ENCODE assay signal across 11 cellular contexts in genomic region chr9:73038613-73039012, GRCh38.
DNase-seq lines count a peak whose midpoint lies in the region; ATAC-seq and TF ChIP-seq lines count a peak whose summit lies in the region.
"Had no signal": no experiment of that assay in that cellular context is flagged by ENCODE, and none has a peak within 500 bp of the region (broad histone marks: within the 10 kb centered on the region; RNA-seq: fewer than 3 reads in every experiment).

No MANE protein-coding gene starts in this region.

- ATAC-seq in left ventricle myocardium superior: peak; percentile 79
- ATAC-seq in activated CD4-positive, alpha-beta T cell treated with anti-CD3 and anti-CD28 coated beads for 36 hours: no peak

- H3K4me3 ChIP-seq in BLaER1 treated with 17β-estradiol and CSF1 and Interleukin-3, amounts not matched to agents 10 nM and 100 nM: no peak overlapping the region
- H3K4me3 ChIP-seq in astrocyte of the cerebellum (ENCODE audit: low read depth, low read length): no peak overlapping the region
- no peak overlapping the region for H3K4me3 ChIP-seq in prostate gland

- peak; percentile 22 for DNase-seq in astrocyte of the cerebellum (ENCODE audit: low read depth)
- DNase-seq in left ventricle myocardium superior: peak; percentile 43
- no peak for DNase-seq in prostate gland (ENCODE audit: low spot score)
- no peak for DNase-seq in T-helper 2 cell
- no peak for DNase-seq in activated CD4-positive, alpha-beta T cell treated with anti-CD3 and anti-CD28 coated beads for 36 hours
- DNase-seq in activated CD4-positive, alpha-beta T cell treated with anti-CD3 and anti-CD28 coated beads, Interleukin-2, amount 50 U/mL, for 1 hour: no peak
- DNase-seq in stimulated activated CD4-positive, alpha-beta T cell treated with anti-CD3 and anti-CD28 coated beads, Interleukin-4, amount 100 ng/mL, for 1 hour: no peak
- DNase-seq: activated CD4-positive, alpha-beta memory T cell treated with anti-CD3 and anti-CD28 coated beads, Interleukin-2, amount 10 ng/mL, durations not matched to agents 7 days and 5 days; CD4-positive, alpha-beta memory T cell; NCI-H510A had no signal

- CTCF ChIA-PET in activated CD4-positive, alpha-beta T cell treated with anti-CD3 and anti-CD28 coated beads for 36 hours (lab: Charles Lee): interaction anchor here (1.0 kb wide), 1 partner anchor 28 kb away, joined by 4 read pairs; no protein-coding TSS in a partner anchor

- peaks cover 13% of the 10 kb centered on the region for H3K27me3 Mint-ChIP-seq in activated CD4-positive, alpha-beta T cell treated with anti-CD3 and anti-CD28 coated beads for 36 hours

- H3K36me3 ChIP-seq in BLaER1 treated with 17β-estradiol and CSF1 and Interleukin-3, amounts not matched to agents 10 nM and 100 nM: 0 out of 22 replicates have a peak, but pooled peaks cover 0 to 4% (median 0%) of the 10 kb centered on the region in 11 experiments
- no peaks in the 10 kb centered on the region for H3K36me3 ChIP-seq in prostate gland

- peaks cover 5 to 44% (median 28%) of the 10 kb centered on the region in 10 experiments; a peak in 18 of 20 replicates for H3K4me1 ChIP-seq in BLaER1 treated with 17β-estradiol and CSF1 and Interleukin-3, amounts not matched to agents 10 nM and 100 nM
- H3K4me1 ChIP-seq in prostate gland (replicated peaks): no peaks in the 10 kb centered on the region

- no peaks in the 10 kb centered on the region for H3K36me3 Mint-ChIP-seq in activated CD4-positive, alpha-beta T cell treated with anti-CD3 and anti-CD28 coated beads for 36 hours (ENCODE audit: low read depth)
- H3K36me3 Mint-ChIP-seq: CD4-positive, alpha-beta memory T cell had no signal

- H3K27me3 ChIP-seq in BLaER1 treated with 17β-estradiol and CSF1 and Interleukin-3, amounts not matched to agents 10 nM and 100 nM: no peaks in the 10 kb centered on the region
- H3K27me3 ChIP-seq in prostate gland (replicated peaks; ENCODE audit: insufficient read depth): no peaks in the 10 kb centered on the region

- TF ChIP-seq CTCF in astrocyte of the cerebellum (IDR thresholded peaks at IDR 0.05; ENCODE audit: low read depth, low read length, missing control alignments): no peak
- no peak for TF ChIP-seq CTCF in prostate gland (IDR thresholded peaks at IDR 0.05)

- TF ChIP-seq POLR2A in prostate gland (IDR thresholded peaks at IDR 0.05): no peak

- no peaks in the 10 kb centered on the region for H3K4me1 Mint-ChIP-seq in activated CD4-positive, alpha-beta T cell treated with anti-CD3 and anti-CD28 coated beads for 36 hours
- H3K4me1 Mint-ChIP-seq: activated CD4-positive, alpha-beta memory T cell treated with anti-CD3 and anti-CD28 coated beads, Interleukin-2, amount 10 ng/mL, durations not matched to agents 7 days and 5 days; CD4-positive, alpha-beta memory T cell had no signal

- H3K9me3 ChIP-seq in BLaER1 treated with 17β-estradiol and CSF1 and Interleukin-3, amounts not matched to agents 10 nM and 100 nM (replicated peaks in 1 of 11): peaks cover 0 to 22% (median 5%) of the 10 kb centered on the region in 11 experiments; a peak in 6 of 22 replicates
- no peaks in the 10 kb centered on the region for H3K9me3 ChIP-seq in prostate gland

- H3K9ac ChIP-seq in BLaER1 treated with 17β-estradiol and CSF1 and Interleukin-3, amounts not matched to agents 10 nM and 100 nM: no peak overlapping the region; a peak in 1 of 22 replicates

- no peak overlapping the region for H3K4me3 Mint-ChIP-seq in activated CD4-positive, alpha-beta T cell treated with anti-CD3 and anti-CD28 coated beads for 36 hours
- H3K4me3 Mint-ChIP-seq: activated CD4-positive, alpha-beta memory T cell treated with anti-CD3 and anti-CD28 coated beads, Interleukin-2, amount 10 ng/mL, durations not matched to agents 7 days and 5 days; CD4-positive, alpha-beta memory T cell had no signal

- no peaks in the 10 kb centered on the region for H4K20me1 ChIP-seq in BLaER1 treated with 17β-estradiol and CSF1 and Interleukin-3, amounts not matched to agents 10 nM and 100 nM

- WGBS in prostate gland: 39% methylated on average over 2 of the region's 2 CpGs

- H3K4me2 ChIP-seq in BLaER1 treated with 17β-estradiol and CSF1 and Interleukin-3, amounts not matched to agents 10 nM and 100 nM: peak overlapping the region in 9 of 11 experiments; percentile 6 to 75 (median 57); a peak in 14 of 22 replicates

- POLR2A ChIA-PET in activated CD4-positive, alpha-beta T cell treated with anti-CD3 and anti-CD28 coated beads for 36 hours (lab: Charles Lee): no interaction called here

- H3K9me3 Mint-ChIP-seq in activated CD4-positive, alpha-beta T cell treated with anti-CD3 and anti-CD28 coated beads for 36 hours (ENCODE audit: low read depth): no peaks in the 10 kb centered on the region
- H3K9me3 Mint-ChIP-seq: activated CD4-positive, alpha-beta memory T cell treated with anti-CD3 and anti-CD28 coated beads, Interleukin-2, amount 10 ng/mL, durations not matched to agents 7 days and 5 days; CD4-positive, alpha-beta memory T cell had no signal

- in situ Hi-C loops in astrocyte of the cerebellum (cut with HindIII; ENCODE audit: low sequenced_read_pairs): no loop called here

- intact Hi-C loops in left ventricle myocardium superior (cut with micrococcal nuclease): no loop called here
- intact Hi-C loops in prostate gland (cut with DNase I): loop anchor here (2.0 to 5.0 kb wide), 2 partner anchors 44 to 54 kb away; no protein-coding TSS in a partner anchor
- intact Hi-C loops in activated CD4-positive, alpha-beta T cell treated with anti-CD3 and anti-CD28 coated beads for 36 hours (cut with DNase I, micrococcal nuclease): no loop called here

- H3K27ac Mint-ChIP-seq in activated CD4-positive, alpha-beta T cell treated with anti-CD3 and anti-CD28 coated beads for 36 hours: no peak overlapping the region
- H3K27ac Mint-ChIP-seq: activated CD4-positive, alpha-beta memory T cell treated with anti-CD3 and anti-CD28 coated beads, Interleukin-2, amount 10 ng/mL, durations not matched to agents 7 days and 5 days; CD4-positive, alpha-beta memory T cell had no signal

- H3K27ac ChIP-seq in BLaER1 treated with 17β-estradiol and CSF1 and Interleukin-3, amounts not matched to agents 10 nM and 100 nM: no peak overlapping the region; a peak in 1 of 22 replicates
- peak overlapping the region; percentile 54 to 67 for H3K27ac ChIP-seq in prostate gland

Comparison
In these comparisons a context has a peak if more than half of its experiments do, and no peak if none do; other contexts are left out.
1. H3K27ac ChIP-seq: peak in prostate gland (2 of 2); none in BLaER1 treated with 17β-estradiol and CSF1 and Interleukin-3, amounts not matched to agents 10 nM and 100 nM (0 of 11).
2. DNase-seq: peak in astrocyte of the cerebellum (single experiment) and left ventricle myocardium superior (single experiment); none in prostate gland (single experiment), T-helper 2 cell (0 of 5), activated CD4-positive, alpha-beta T cell treated with anti-CD3 and anti-CD28 coated beads for 36 hours (single experiment), activated CD4-positive, alpha-beta T cell treated with anti-CD3 and anti-CD28 coated beads, Interleukin-2, amount 50 U/mL, for 1 hour (single experiment) and stimulated activated CD4-positive, alpha-beta T cell treated with anti-CD3 and anti-CD28 coated beads, Interleukin-4, amount 100 ng/mL, for 1 hour (single experiment).